8 cellular contexts compared by ENCODE assay signal in genomic region chr1:192609110-192610079, GRCh38. TPM values are rescaled to one million over a fixed set of nuclear protein-coding genes. Genes with fewer than 3 reads are reported as not detected.
DNase-seq lines count a peak whose midpoint lies in the region; ATAC-seq, FAIRE-seq and TF ChIP-seq lines count a peak whose summit lies in the region.

No MANE protein-coding gene starts in this region.

- peak; percentile 89 for DNase-seq in CD1c-positive myeloid dendritic cell (ENCODE audit: extremely low spot score)
- peak; percentile 91 for DNase-seq in KBM-7
- peak; percentile 84 for DNase-seq in activated CD8-positive, alpha-beta T cell treated with anti-CD3 and anti-CD28 coated beads for 36 hours
- DNase-seq in head of caudate nucleus: peak in 40 of 42 donors; percentile 2 to 64 (median 24)
- DNase-seq in stimulated activated CD4-positive, alpha-beta T cell treated with anti-CD3 and anti-CD28 coated beads, Interleukin-4, amount 100 ng/mL, for 24 hours: peak; percentile 52
- no peak for DNase-seq in H54 (ENCODE audit: insufficient read length, low spot score)
- DNase-seq in omental fat pad (ENCODE audit: low spot score): no peak

- H3K4me3 Mint-ChIP-seq in activated CD8-positive, alpha-beta T cell treated with anti-CD3 and anti-CD28 coated beads for 36 hours: peak overlapping the region; percentile 31

- POLR2A ChIA-PET in activated CD8-positive, alpha-beta T cell treated with anti-CD3 and anti-CD28 coated beads for 36 hours (lab: Charles Lee): no interaction called here

- peak overlapping the region; percentile 23 for H3K27ac Mint-ChIP-seq in activated CD8-positive, alpha-beta T cell treated with anti-CD3 and anti-CD28 coated beads for 36 hours

- ATAC-seq in GM21367 (IDR thresholded peaks at IDR 0.05; ENCODE audit: unreplicated experiment): peak; percentile 99
- ATAC-seq in activated CD8-positive, alpha-beta T cell treated with anti-CD3 and anti-CD28 coated beads for 36 hours: peak; percentile 99
- ATAC-seq in omental fat pad (ENCODE audit: low FRiP score): no peak

- intact Hi-C loops in activated CD8-positive, alpha-beta T cell treated with anti-CD3 and anti-CD28 coated beads for 36 hours (cut with micrococcal nuclease): loop anchor here (1.0 kb wide), 1 partner anchor 132 kb away; no protein-coding TSS in a partner anchor
- intact Hi-C loops in head of caudate nucleus (cut with DNase I): loop anchor here (10.0 kb wide), 1 partner anchor 135 kb away; no protein-coding TSS in a partner anchor

- TF ChIP-seq POLR2A in H54 (IDR thresholded peaks at IDR 0.05; ENCODE audit: low read depth, low read length): no peak

- H3K4me1 Mint-ChIP-seq in activated CD8-positive, alpha-beta T cell treated with anti-CD3 and anti-CD28 coated beads for 36 hours (ENCODE audit: low read depth): peaks cover 15% of the 10 kb centered on the region

- FAIRE-seq in H54 (lab: Jason Lieb, UNC): no peak

- peaks cover 1% of the 10 kb centered on the region for H3K27me3 Mint-ChIP-seq in activated CD8-positive, alpha-beta T cell treated with anti-CD3 and anti-CD28 coated beads for 36 hours

- no peak for TF ChIP-seq CTCF in activated CD8-positive, alpha-beta T cell treated with anti-CD3 and anti-CD28 coated beads for 36 hours (IDR thresholded peaks at IDR 0.05)
- TF ChIP-seq CTCF in omental fat pad (IDR thresholded peaks at IDR 0.05): no peak

- no peaks in the 10 kb centered on the region for H3K36me3 Mint-ChIP-seq in activated CD8-positive, alpha-beta T cell treated with anti-CD3 and anti-CD28 coated beads for 36 hours (ENCODE audit: low read depth)

- H3K9me3 Mint-ChIP-seq in activated CD8-positive, alpha-beta T cell treated with anti-CD3 and anti-CD28 coated beads for 36 hours: no peaks in the 10 kb centered on the region

- in situ Hi-C loops in KBM-7 (cut with MboI; ENCODE audit: low pct_unique_long_range_greater_than_20kb, low sequenced_read_pairs): no loop called here

- CTCF ChIA-PET in activated CD8-positive, alpha-beta T cell treated with anti-CD3 and anti-CD28 coated beads for 36 hours (lab: Charles Lee): interaction anchor here (0.7 to 5.3 kb wide), 18 partner anchors 10 to 201 kb away, joined by 3 to 96 read pairs (median 4); no protein-coding TSS in a partner anchor

RNA-seq across cellular contexts. Expression of gene RGS13, which starts 26.6 kb away (rescaled TPM):
- total RNA-seq in activated CD8-positive, alpha-beta T cell treated with anti-CD3 and anti-CD28 coated beads for 36 hours: not detected
- total RNA-seq in omental fat pad: under 1 TPM in 3 of 4 donors, not detected in 1; 0.60 to 0.65 (median 0.63) TPM

RNA-seq across cellular contexts. Expression of gene RGS1, which starts 33.8 kb away (rescaled TPM):
- total RNA-seq in activated CD8-positive, alpha-beta T cell treated with anti-CD3 and anti-CD28 coated beads for 36 hours: 10 to 100 TPM; 27.5 to 29.4 TPM
- 10 to 100 TPM; 28.4 to 63.6 (median 47.1) TPM for total RNA-seq in omental fat pad

Comparison
In these comparisons a context has a peak if more than half of its experiments do, and no peak if none do; other contexts are left out.
1. DNase-seq: peak in CD1c-positive myeloid dendritic cell (single experiment), KBM-7 (single experiment), activated CD8-positive, alpha-beta T cell treated with anti-CD3 and anti-CD28 coated beads for 36 hours (single experiment), head of caudate nucleus (40 of 42) and stimulated activated CD4-positive, alpha-beta T cell treated with anti-CD3 and anti-CD28 coated beads, Interleukin-4, amount 100 ng/mL, for 24 hours (single experiment); none in H54 (single experiment) and omental fat pad (single experiment).